1 cellular context compared by ENCODE assay signal in the genomic region with DNA sequence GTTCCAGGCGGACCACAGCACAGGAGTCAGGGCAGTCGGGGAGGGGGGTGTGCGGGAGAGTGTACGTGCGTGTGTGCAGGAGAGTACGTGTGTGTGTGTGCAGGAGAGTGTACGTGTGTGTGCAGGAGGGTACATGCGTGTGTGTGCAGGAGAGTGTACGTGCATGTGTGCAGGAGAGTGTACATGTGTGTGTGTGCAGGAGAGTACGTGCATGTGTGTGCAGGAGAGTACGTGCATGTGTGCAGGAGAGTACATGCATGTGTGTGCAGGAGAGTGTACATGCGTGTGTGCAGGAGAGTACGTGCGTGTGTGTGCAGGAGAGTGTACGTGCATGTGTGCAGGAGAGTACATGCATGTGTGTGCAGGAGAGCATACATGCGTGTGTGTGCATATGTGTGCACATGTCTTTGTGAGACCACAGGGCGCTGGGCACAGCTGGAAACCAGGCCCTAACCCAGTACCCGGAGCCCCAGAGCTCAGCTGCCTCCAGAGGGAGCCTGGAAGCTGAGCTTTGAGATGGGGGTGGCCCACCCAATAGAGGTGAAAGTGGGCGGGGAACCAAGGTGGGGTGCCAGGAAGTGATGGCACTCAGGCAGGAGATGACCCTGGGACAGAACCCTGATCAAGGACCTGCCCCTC.
TF ChIP-seq lines count a peak whose summit lies in the region.

No MANE protein-coding gene starts in this region.

TF ChIP-seq in GM12891, 5 proteins besides CTCF, POLR2A, EP300 and RAD21:
- TF ChIP-seq TAF1 (IDR thresholded peaks at IDR 0.05; ENCODE audit: low read depth, low read length): no peak
